In the genomic region with DNA sequence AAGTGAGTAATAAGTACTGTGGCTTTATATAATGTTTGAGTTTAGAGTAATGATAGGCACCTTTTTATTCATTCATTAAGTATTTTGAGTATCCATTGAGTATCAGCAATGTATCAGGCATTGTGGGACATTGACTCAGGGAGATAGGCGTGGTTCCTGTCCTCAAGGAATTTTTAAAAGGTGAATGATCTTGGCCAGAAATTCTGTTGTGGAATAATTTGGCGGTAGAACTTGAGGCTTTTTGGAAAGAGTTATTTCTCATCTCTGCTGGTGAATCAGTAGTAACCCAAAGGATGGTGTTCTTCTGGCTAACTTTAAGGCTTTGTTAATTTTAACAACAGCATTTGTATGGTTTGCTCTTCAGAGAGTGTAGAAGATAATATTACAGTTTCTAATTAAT, we compare ENCODE assay signal across 8 cellular contexts. TPM values are rescaled to one million over a fixed set of nuclear protein-coding genes. Genes with fewer than 3 reads are reported as not detected.
DNase-seq lines count a peak whose midpoint lies in the region; ATAC-seq, FAIRE-seq and TF ChIP-seq lines count a peak whose summit lies in the region.

No MANE protein-coding gene starts in this region.

- intact Hi-C loops in Right ventricle myocardium inferior (cut with DNase I) (loop anchor here (2.0 to 5.0 kb wide), 3 partner anchors 47 to 119 kb away; no protein-coding TSS in a partner anchor), upper lobe of right lung (cut with DNase I) (no loop called here), aorta (cut with DNase I) (loop anchor here in 1 of 2 donors (2.0 kb wide), 2 partner anchors 47 to 77 kb away; partner anchors contain the start of gene RPN1)

- H4K20me1 ChIP-seq in keratinocyte (ENCODE audit: control insufficient read depth, extremely low read depth, insufficient read depth, low read length): peaks cover 38% of the 10 kb centered on the region

- H3K36me3 ChIP-seq in cardiac muscle cell (no peaks in the 10 kb centered on the region), keratinocyte (ENCODE audit: control insufficient read depth in 2 of 2, extremely low read depth in 1 of 2, insufficient read depth in 2 of 2, low read length in 2 of 2) (peaks cover 0 to 2% of the 10 kb centered on the region in 2 experiments), upper lobe of right lung (no peaks in the 10 kb centered on the region), aorta (ENCODE audit: control insufficient read depth in 1 of 2, insufficient read depth in 2 of 2, low read length in 1 of 2) (no peaks in the 10 kb centered on the region)

- H2AFZ ChIP-seq in keratinocyte (ENCODE audit: control insufficient read depth, low read length): no peak overlapping the region

- TF ChIP-seq CTCF in cardiac muscle cell (IDR thresholded peaks at IDR 0.05; ENCODE audit: low read depth, low read length) (no peak), keratinocyte (optimal IDR thresholded peaks at IDR 0.05 in 1 of 3, IDR thresholded peaks at IDR 0.05 in 1 of 3, conservative IDR thresholded peaks at IDR 0.05 in 1 of 3; ENCODE audit: extremely low read depth in 1 of 3, insufficient read depth in 2 of 3, low read length in 3 of 3) (no peak), upper lobe of right lung (IDR thresholded peaks at IDR 0.05) (no peak)

- ATAC-seq in Right ventricle myocardium inferior (no peak), upper lobe of right lung (no peak), aorta (ENCODE audit: low FRiP score) (no peak)
- no peak for ATAC-seq in activated naive CD4-positive, alpha-beta T cell treated with anti-CD3 and anti-CD28 coated beads, Interleukin-2, amount 50 U/mL, for 72 hours

- peaks cover 69% of the 10 kb centered on the region for H3K79me2 ChIP-seq in keratinocyte (ENCODE audit: control insufficient read depth, insufficient read depth, low read length)

- H3K4me2 ChIP-seq in keratinocyte (ENCODE audit: control insufficient read depth, extremely low read depth, insufficient read depth, low read depth, low read length): peak overlapping the region; percentile 96

- no peak for DNase-seq in cardiac muscle cell (ENCODE audit: low read depth in 1 of 2, low spot score in 1 of 2)
- DNase-seq in Right ventricle myocardium inferior (ENCODE audit: missing footprints): no peak
- no peak for DNase-seq in activated naive CD4-positive, alpha-beta T cell treated with anti-CD3 and anti-CD28 coated beads, Interleukin-2, amount 50 U/mL, for 72 hours (ENCODE audit: low spot score in 2 of 2)
- DNase-seq in keratinocyte (ENCODE audit: low read depth, low spot score): no peak
- DNase-seq in upper lobe of right lung: no peak
- no peak for DNase-seq in cortex of kidney (lab: John Stamatoyannopoulos, UW)
- DNase-seq in aorta: no peak
- no peak for DNase-seq in NCI-H2081 treated with DMSO at 0.1 percent for 48 hours (lab: John Stamatoyannopoulos, UW)

- H3K4me1 ChIP-seq in cardiac muscle cell (ENCODE audit: low read depth) (peaks cover 28% of the 10 kb centered on the region), keratinocyte (ENCODE audit: control insufficient read depth, extremely low read depth, insufficient read depth, low read length) (peaks cover 19% of the 10 kb centered on the region), upper lobe of right lung (peaks cover 53% of the 10 kb centered on the region), aorta (ENCODE audit: control insufficient read depth in 1 of 2, insufficient read depth in 2 of 2, low read length in 2 of 2) (peaks cover 8 to 12% of the 10 kb centered on the region in 2 donors)

- no peak for FAIRE-seq in keratinocyte (lab: Jason Lieb, UNC)

- peak overlapping the region; percentile 99 for H3K9ac ChIP-seq in keratinocyte (ENCODE audit: control insufficient read depth, extremely low read depth, insufficient read depth, low read length)

- H3K27ac ChIP-seq in cardiac muscle cell (no peak overlapping the region), keratinocyte (ENCODE audit: control insufficient read depth, insufficient read depth, low read length) (peak overlapping the region; percentile 97), upper lobe of right lung (no peak overlapping the region), aorta (ENCODE audit: low read depth in 1 of 2, low read length in 2 of 2) (no peak overlapping the region)

- WGBS in aorta, 2 donors: 61 to 63% methylated on average over 2 of the region's 2 CpGs

- H3K9me3 ChIP-seq in cardiac muscle cell (ENCODE audit: low read depth): no peaks in the 10 kb centered on the region
- H3K9me3 ChIP-seq in keratinocyte (ENCODE audit: control insufficient read depth, low read depth, low read length): no peaks in the 10 kb centered on the region
- H3K9me3 ChIP-seq in upper lobe of right lung: no peaks in the 10 kb centered on the region
- no peaks in the 10 kb centered on the region for H3K9me3 ChIP-seq in aorta (ENCODE audit: control insufficient read depth, low read length)

- peaks cover 5% of the 10 kb centered on the region for H3K9me1 ChIP-seq in keratinocyte (ENCODE audit: control insufficient read depth, extremely low read depth, insufficient read depth, low read length)

- dilution Hi-C loops in keratinocyte (cut with MboI; ENCODE audit: extremely low pct_ligation_motif_present, low sequenced_read_pairs): no loop called here

- peaks cover 18 to 37% of the 10 kb centered on the region in 2 donors for H3K36me3 Mint-ChIP-seq in activated naive CD4-positive, alpha-beta T cell treated with anti-CD3 and anti-CD28 coated beads, Interleukin-2, amount 50 U/mL, for 72 hours

- H3K27ac Mint-ChIP-seq in activated naive CD4-positive, alpha-beta T cell treated with anti-CD3 and anti-CD28 coated beads, Interleukin-2, amount 50 U/mL, for 72 hours: peak overlapping the region; percentile 65 to 88

- H3K9me3 Mint-ChIP-seq in activated naive CD4-positive, alpha-beta T cell treated with anti-CD3 and anti-CD28 coated beads, Interleukin-2, amount 50 U/mL, for 72 hours: peaks cover 0 to 12% of the 10 kb centered on the region in 2 donors

- H3K4me3 ChIP-seq in cardiac muscle cell (peak overlapping the region; percentile 93), keratinocyte (ENCODE audit: control insufficient read depth in 2 of 3, extremely low read depth in 1 of 3, insufficient read depth in 2 of 3, low read depth in 1 of 3, low read length in 3 of 3) (peak overlapping the region; percentile 85 to 99 (median 93)), upper lobe of right lung (peak overlapping the region; percentile 80), aorta (ENCODE audit: low read length in 2 of 2) (peak overlapping the region in 1 of 2 donors; percentile 88)

- no peaks in the 10 kb centered on the region for H3K27me3 ChIP-seq in cardiac muscle cell
- no peaks in the 10 kb centered on the region for H3K27me3 ChIP-seq in keratinocyte (ENCODE audit: control insufficient read depth, extremely low read depth, insufficient read depth, low read length)
- H3K27me3 ChIP-seq in upper lobe of right lung: no peaks in the 10 kb centered on the region
- no peaks in the 10 kb centered on the region for H3K27me3 ChIP-seq in aorta (ENCODE audit: control insufficient read depth in 1 of 2, insufficient read depth in 2 of 2, low read length in 1 of 2)

RNA-seq across cellular contexts. Expression of gene RAB7A, which starts 2.0 kb away (rescaled TPM):
- total RNA-seq in cardiac muscle cell (62.3 and 68.1 TPM in 2 replicates), Right ventricle myocardium inferior (242 TPM), upper lobe of right lung (306 TPM), aorta (100 to 1,000 TPM; 202 to 211 TPM)
- polyA plus RNA-seq in cardiac muscle cell (189 TPM in 2 replicates), keratinocyte (358 to 416 TPM (median 364 TPM) in 3 replicates), aorta (100 to 1,000 TPM; 125 to 126 TPM)
- total RNA-seq in activated naive CD4-positive, alpha-beta T cell treated with anti-CD3 and anti-CD28 coated beads, Interleukin-2, amount 50 U/mL, for 72 hours: 100 to 1,000 TPM; 283 to 314 TPM
- polyA plus RNA-seq in keratinocyte (2011; ENCODE audit: low read depth): 1,127 TPM
- polyA plus RNA-seq in keratinocyte (2011; cell fraction: cytosol; rRNA removed): 365 and 582 TPM in 2 replicates
- polyA plus RNA-seq in keratinocyte (2011; cell fraction: nucleus; rRNA removed): 384 and 396 TPM in 2 replicates
- 255 and 352 TPM in 2 replicates for polyA plus RNA-seq in keratinocyte (2012; ENCODE audit: low replicate concordance)
- polyA minus RNA-seq in keratinocyte: 220 to 415 TPM (median 235 TPM) in 3 replicates
- polyA minus RNA-seq in keratinocyte (2011; cell fraction: cytosol; rRNA and poly(A)+ RNA removed): 156 TPM
- 87.3 and 180 TPM in 2 replicates for polyA minus RNA-seq in keratinocyte (2011; cell fraction: nucleus; rRNA and poly(A)+ RNA removed)
